In genomic region chr4:139900964-139901376, GRCh38 we compare ENCODE assay signal across 1 cellular context.
TF ChIP-seq lines count a peak whose summit lies in the region.

No MANE protein-coding gene starts in this region.

TF ChIP-seq in H1, 55 proteins besides CTCF, POLR2A, EP300 and RAD21 (continued from another document):
- TF ChIP-seq JUN (IDR thresholded peaks at IDR 0.05; ENCODE audit: low read depth, low read length) (no peak), RFX5 (IDR thresholded peaks at IDR 0.05; ENCODE audit: borderline replicate concordance, low read depth, low read length) (no peak), TEAD4 (IDR thresholded peaks at IDR 0.05; ENCODE audit: low read depth, low read length) (no peak), CREB1 (IDR thresholded peaks at IDR 0.05) (no peak), SIN3A (conservative IDR thresholded peaks at IDR 0.05 in 1 of 2, IDR thresholded peaks at IDR 0.05 in 1 of 2; ENCODE audit: low read depth in 1 of 2, low read length in 2 of 2) (no peak), SP2 (IDR thresholded peaks at IDR 0.05; ENCODE audit: low read length) (no peak), EGR1 (IDR thresholded peaks at IDR 0.05; ENCODE audit: borderline replicate concordance, low read depth, low read length) (no peak)
